ENCODE assay signal across 13 cellular contexts in the genomic region with DNA sequence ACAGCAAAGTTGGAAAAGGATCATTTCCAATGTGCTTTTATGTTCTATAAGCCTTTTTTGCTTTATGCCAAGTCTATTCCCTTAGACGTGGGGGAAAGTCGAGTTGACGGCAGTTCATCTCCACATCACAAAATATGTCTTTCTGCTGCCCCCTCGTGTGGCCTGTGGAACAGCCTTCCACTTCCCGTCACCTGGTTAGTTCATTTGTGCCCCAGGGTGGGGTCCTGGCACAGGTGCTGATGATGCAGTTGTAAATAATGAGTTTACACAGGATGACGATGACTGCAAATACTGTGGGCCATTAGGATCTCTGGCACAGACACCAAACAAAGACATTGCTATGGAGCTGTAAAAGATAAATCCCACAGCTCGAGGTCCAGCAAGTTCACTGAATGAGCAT. TPM values are rescaled to one million over a fixed set of nuclear protein-coding genes. Genes with fewer than 3 reads are reported as not detected.
DNase-seq lines count a peak whose midpoint lies in the region; ATAC-seq and TF ChIP-seq lines count a peak whose summit lies in the region.
"Had no signal": no experiment of that assay in that cellular context is flagged by ENCODE, and none has a peak within 500 bp of the region (broad histone marks: within the 10 kb centered on the region; RNA-seq: fewer than 3 reads in every experiment).

No MANE protein-coding gene starts in this region.

- peak; percentile 17 for DNase-seq in NCI-H82 (lab: John Stamatoyannopoulos, UW)
- DNase-seq in NCI-H82 treated with DMSO at 0.1 percent for 48 hours (lab: John Stamatoyannopoulos, UW; ENCODE audit: unreplicated experiment): no peak
- peak; percentile 75 for DNase-seq in NCI-H510A treated with DMSO at 0.1 percent for 48 hours (lab: John Stamatoyannopoulos, UW)
- peak; percentile 90 for DNase-seq in colonic mucosa
- DNase-seq in stomach: peak; percentile 46
- no peak for DNase-seq in T-helper 9 cell
- DNase-seq: KG1, T-helper 1 cell had no signal

- no peak for TF ChIP-seq POLR2A in stomach (IDR thresholded peaks at IDR 0.05)

- no peaks in the 10 kb centered on the region for H3K4me1 ChIP-seq in colonic mucosa
- no peaks in the 10 kb centered on the region for H3K4me1 ChIP-seq in stomach
- H3K4me1 ChIP-seq: gastroesophageal sphincter had no signal

- no peak overlapping the region for H3K4me3 ChIP-seq in colonic mucosa
- no peak overlapping the region for H3K4me3 ChIP-seq in stomach
- H3K4me3 ChIP-seq: gastroesophageal sphincter had no signal

- TF ChIP-seq CTCF in colonic mucosa (IDR thresholded peaks at IDR 0.05) (peak; percentile 23), stomach (IDR thresholded peaks at IDR 0.05) (peak in 3 of 7 experiments; percentile 11 to 56 (median 44))

- WGBS in stomach, 5 donors: 22 to 45% (median 27%) methylated on average over 7 of the region's 7 CpGs

- intact Hi-C loops in colonic mucosa (cut with DNase I): no loop called here
- intact Hi-C loops in stomach (cut with DNase I; ENCODE audit: low total_unique reads): no loop called here

- no peaks in the 10 kb centered on the region for H3K36me3 ChIP-seq in colonic mucosa
- no peaks in the 10 kb centered on the region for H3K36me3 ChIP-seq in stomach
- H3K36me3 ChIP-seq: gastroesophageal sphincter had no signal

- ATAC-seq in HG02798 (IDR thresholded peaks at IDR 0.05; ENCODE audit: poor library complexity, unreplicated experiment): no peak
- ATAC-seq in GM19467 (IDR thresholded peaks at IDR 0.05; ENCODE audit: unreplicated experiment): no peak
- ATAC-seq: gastroesophageal sphincter; stimulated activated effector memory CD8-positive, alpha-beta T cell treated with anti-CD3 and anti-CD28 coated beads, Interleukin-12 subunit alpha, Interleukin-12 subunit beta, amount 100 ng/mL, for 72 hours had no signal

- H3K27ac ChIP-seq in colonic mucosa (peak overlapping the region; percentile 28), stomach (no peak overlapping the region)
- H3K27ac ChIP-seq: gastroesophageal sphincter had no signal

- no peak overlapping the region for H3K9ac ChIP-seq in colonic mucosa (ENCODE audit: low read depth in 2 of 2, low read length in 2 of 2)

- H3K9me3 ChIP-seq in colonic mucosa (no peaks in the 10 kb centered on the region), stomach (no peaks in the 10 kb centered on the region)
- H3K9me3 ChIP-seq: gastroesophageal sphincter had no signal

- no peaks in the 10 kb centered on the region for H3K27me3 ChIP-seq in colonic mucosa
- peaks cover 0 to 63% (median 0%) of the 10 kb centered on the region in 3 donors for H3K27me3 ChIP-seq in stomach

- TF ChIP-seq EP300 in stomach (IDR thresholded peaks at IDR 0.05): no peak

RNA-seq across cellular contexts. Expression of a gene that starts 10.0 kb away (rescaled TPM):
- total RNA-seq in colonic mucosa: 10 to 100 TPM in 1 of 2 donors, 1 to 10 TPM in 1; 9.6 to 15.6 TPM
- 10 to 100 TPM in 1 of 5 donors, 1 to 10 TPM in 4; 1.2 to 13.2 (median 7.1) TPM for total RNA-seq in stomach
- 1 to 10 TPM in 2 of 3 donors, under 1 TPM in 1; 0.93 to 1.9 (median 1.1) TPM for polyA plus RNA-seq in stomach

RNA-seq across cellular contexts. Expression of a gene that starts 51.2 kb away (rescaled TPM):
- total RNA-seq in colonic mucosa (not detected), stomach (not detected)
- not detected for polyA plus RNA-seq in stomach
- total RNA-seq: gastroesophageal sphincter, mesenteric fat pad had no signal

RNA-seq across cellular contexts. Expression of a gene that starts 57.1 kb away (rescaled TPM):
- total RNA-seq in colonic mucosa (10 to 100 TPM; 43.0 to 71.4 TPM), stomach (100 to 1,000 TPM in 1 of 5 donors, not detected in 4; 117 TPM)
- polyA plus RNA-seq in stomach: under 1 TPM in 1 of 3 donors, not detected in 2; 0.62 TPM
- total RNA-seq: gastroesophageal sphincter, mesenteric fat pad had no signal

Comparison
In these comparisons a context has a peak if more than half of its experiments do, and no peak if none do; other contexts are left out.
1. DNase-seq: peak in NCI-H82 (single experiment), NCI-H510A treated with DMSO at 0.1 percent for 48 hours (single experiment), colonic mucosa (single experiment) and stomach (single experiment); none in NCI-H82 treated with DMSO at 0.1 percent for 48 hours (single experiment) and T-helper 9 cell (single experiment).